17 cellular contexts compared by ENCODE assay signal in genomic region chr5:10133830-10134229, GRCh38.
A peak's percentile ranks its signal among the peaks of the same experiment; 100 is the strongest.
DNase-seq lines count a peak whose midpoint lies in the region; ATAC-seq, FAIRE-seq and TF ChIP-seq lines count a peak whose summit lies in the region.
"Had no signal": no experiment of that assay in that cellular context is flagged by ENCODE, and none has a peak within 500 bp of the region (broad histone marks: within the 10 kb centered on the region; RNA-seq: fewer than 3 reads in every experiment).

No MANE protein-coding gene starts in this region.

- TF ChIP-seq POLR2A in H54 (IDR thresholded peaks at IDR 0.05; ENCODE audit: low read depth, low read length) (no peak), esophagus squamous epithelium (IDR thresholded peaks at IDR 0.05) (no peak)

- BruUV-seq in Panc1 (replicated peaks; lab: Mats Ljungman, UMichigan): no TSS peak

- 51 to 52% methylated on average over 2 of the region's 2 CpGs for WGBS in esophagus squamous epithelium, 2 donors

- FAIRE-seq in frontal cortex (lab: Jason Lieb, UNC): no peak
- no peak for FAIRE-seq in H54 (lab: Jason Lieb, UNC)
- FAIRE-seq: GM19239, TTC549 had no signal

- no peaks in the 10 kb centered on the region for H3K36me3 ChIP-seq in Panc1 (ENCODE audit: control insufficient read depth, insufficient read depth, low read length)
- H3K36me3 ChIP-seq in esophagus squamous epithelium: no peaks in the 10 kb centered on the region
- H3K36me3 ChIP-seq: neural progenitor cell, SJCRH30, vagina had no signal

- H3K9me3 ChIP-seq in Panc1 (ENCODE audit: control insufficient read depth, insufficient read depth, low read depth, low read length): no peaks in the 10 kb centered on the region
- no peaks in the 10 kb centered on the region for H3K9me3 ChIP-seq in esophagus squamous epithelium
- H3K9me3 ChIP-seq: SJCRH30, vagina had no signal

- peak; percentile 42; the same call in 1 of the 2 replicates for ATAC-seq in Panc1

- H3K27ac ChIP-seq in Panc1 (ENCODE audit: low read length) (no peak overlapping the region), esophagus squamous epithelium (no peak overlapping the region)
- H3K27ac ChIP-seq: neural progenitor cell, SJCRH30, vagina had no signal

- no peaks in the 10 kb centered on the region for H3K27me3 ChIP-seq in Panc1 (ENCODE audit: control insufficient read depth, insufficient read depth, low read length)
- no peaks in the 10 kb centered on the region for H3K27me3 ChIP-seq in esophagus squamous epithelium
- H3K27me3 ChIP-seq: neural progenitor cell, SJCRH30, vagina had no signal

- H3K4me3 ChIP-seq in Panc1 (ENCODE audit: low read depth in 2 of 2, low read length in 2 of 2) (no peak overlapping the region), esophagus squamous epithelium (no peak overlapping the region)
- H3K4me3 ChIP-seq: neural progenitor cell, SJCRH30, vagina had no signal

- H3K4me1 ChIP-seq in Panc1 (ENCODE audit: control insufficient read depth, insufficient read depth, low read length) (no peaks in the 10 kb centered on the region), esophagus squamous epithelium (no peaks in the 10 kb centered on the region)
- H3K4me1 ChIP-seq: neural progenitor cell, SJCRH30 had no signal

- TF ChIP-seq CTCF in Panc1 (IDR thresholded peaks at IDR 0.05): no peak
- TF ChIP-seq CTCF in esophagus squamous epithelium (IDR thresholded peaks at IDR 0.05): no peak

- intact Hi-C loops in Panc1 (cut with micrococcal nuclease; ENCODE audit: unreplicated experiment) (no loop called here), esophagus squamous epithelium (cut with DNase I) (no loop called here)

- POLR2A ChIA-PET in Panc1 (lab: Charles Lee): no interaction called here

- CTCF ChIA-PET in Panc1 (lab: Charles Lee): interaction anchor here (1.3 kb wide), 1 partner anchor 233 kb away, joined by 13 read pairs; no protein-coding TSS in a partner anchor

- DNase-seq in A172 (ENCODE audit: low spot score): peak; percentile 13
- peak; percentile 18 for DNase-seq in GM04504 (ENCODE audit: low read depth)
- no peak for DNase-seq in Panc1 (ENCODE audit: low read depth, low spot score)
- peak; percentile 16 for DNase-seq in fibroblast of peridontal ligament (ENCODE audit: extremely low read depth)
- DNase-seq in frontal cortex (ENCODE audit: low spot score in 2 of 2): no peak
- DNase-seq in H54 (ENCODE audit: insufficient read length, low spot score): no peak
- no peak for DNase-seq in esophagus squamous epithelium (lab: John Stamatoyannopoulos, UW)
- no peak for DNase-seq in NCI-H1417 (lab: John Stamatoyannopoulos, UW)
- DNase-seq: activated CD4-positive, alpha-beta memory T cell treated with anti-CD3 and anti-CD28 coated beads, Interleukin-2, amount 10 ng/mL, durations not matched to agents 7 days and 5 days; amniotic stem cell; glutamatergic neuron; MM.1S had no signal

- in situ Hi-C loops in Panc1 (cut with HindIII; ENCODE audit: low pct_unique_long_range_greater_than_20kb, low sequenced_read_pairs): no loop called here

Comparison
In these comparisons a context has a peak if more than half of its experiments do, and no peak if none do; other contexts are left out.
1. DNase-seq: peak in A172 (single experiment), GM04504 (single experiment) and fibroblast of peridontal ligament (single experiment); none in Panc1 (single experiment), frontal cortex (0 of 2), H54 (single experiment), esophagus squamous epithelium (single experiment) and NCI-H1417 (0 of 3).